In genomic region chr7:6338551-6339274, GRCh38 we compare ENCODE assay signal across 27 cellular contexts. TPM values are rescaled to one million over a fixed set of nuclear protein-coding genes. Genes with fewer than 3 reads are reported as not detected.
DNase-seq lines count a peak whose midpoint lies in the region; ATAC-seq and TF ChIP-seq lines count a peak whose summit lies in the region.
"Had no signal": no experiment of that assay in that cellular context is flagged by ENCODE, and none has a peak within 500 bp of the region (broad histone marks: within the 10 kb centered on the region; RNA-seq: fewer than 3 reads in every experiment).

No MANE protein-coding gene starts in this region.

- POLR2A ChIA-PET in activated CD8-positive, alpha-beta T cell treated with anti-CD3 and anti-CD28 coated beads, Interleukin-2, amount 10 ng/mL, durations not matched to agents 7 days and 5 days (lab: Charles Lee), result no interaction called here
- POLR2A ChIA-PET in activated CD8-positive, alpha-beta T cell treated with anti-CD3 and anti-CD28 coated beads for 36 hours (lab: Charles Lee), result no interaction called here
- POLR2A ChIA-PET in CD4-positive, alpha-beta T cell (lab: Charles Lee), result no interaction called here

- TF ChIP-seq POLR2A in thyroid gland (IDR thresholded peaks at IDR 0.05) (peak in 1 of 2 donors; percentile 22), adrenal gland (IDR thresholded peaks at IDR 0.05) (no peak)

- DNase-seq in activated CD8-positive, alpha-beta T cell treated with anti-CD3 and anti-CD28 coated beads, Interleukin-2, amount 10 ng/mL, durations not matched to agents 7 days and 5 days, result no peak
- DNase-seq in activated CD8-positive, alpha-beta T cell treated with anti-CD3 and anti-CD28 coated beads for 36 hours, result no peak
- DNase-seq in Right ventricle myocardium superior (peak; percentile 50), mesothelial cell of epicardium (ENCODE audit: low spot score in 2 of 2, unreplicated experiment in 2 of 2) (no peak), thyroid gland (peak; percentile 87 to 89), adrenal gland (no peak)
- no peak for DNase-seq in CD4-positive, alpha-beta T cell
- DNase-seq: 8988T; activated CD4-positive, alpha-beta T cell treated with anti-CD3 and anti-CD28 coated beads for 4 hours; activated effector memory CD4-positive, alpha-beta T cell treated with anti-CD3 and anti-CD28 coated beads, Interleukin-2, amount 50 U/mL, for 16 hours; activated T-cell treated with anti-CD3 and anti-CD28 coated beads, Interleukin-2, amount 50 U/mL, for 1 hour; CD8-positive, alpha-beta T cell; DMS 273 treated with DMSO at 0.1 percent for 48 hours; glutamatergic neuron; NCI-H2029 treated with DMSO at 0.1 percent for 48 hours; NCI-H345; NCI-H748 treated with DMSO at 0.1 percent for 48 hours; SK-N-SH; stimulated activated naive CD8-positive, alpha-beta T cell treated with anti-CD3 and anti-CD28 coated beads, Interleukin-15, Interleukin-2, amounts not matched to agents 100 U/mL and 50 U/mL, for 24 hours had no signal

- no peaks in the 10 kb centered on the region for H3K36me3 ChIP-seq in thyroid gland
- H3K36me3 ChIP-seq in adrenal gland (replicated peaks in 1 of 2), result no peaks in the 10 kb centered on the region
- H3K36me3 ChIP-seq: HAP-1, neural progenitor cell, prostate gland, thoracic aorta had no signal

- H3K27me3 Mint-ChIP-seq in activated CD8-positive, alpha-beta T cell treated with anti-CD3 and anti-CD28 coated beads, Interleukin-2, amount 10 ng/mL, durations not matched to agents 7 days and 5 days (ENCODE audit: low read depth), result no peaks in the 10 kb centered on the region
- no peaks in the 10 kb centered on the region for H3K27me3 Mint-ChIP-seq in activated CD8-positive, alpha-beta T cell treated with anti-CD3 and anti-CD28 coated beads for 36 hours
- H3K27me3 Mint-ChIP-seq in mesothelial cell of epicardium (ENCODE audit: low read depth), result no peaks in the 10 kb centered on the region
- H3K27me3 Mint-ChIP-seq in CD4-positive, alpha-beta T cell, result no peaks in the 10 kb centered on the region
- H3K27me3 Mint-ChIP-seq: IgD-negative memory B cell had no signal

- no peak overlapping the region for H3K4me3 ChIP-seq in thyroid gland (replicated peaks in 1 of 3)
- no peak overlapping the region for H3K4me3 ChIP-seq in adrenal gland
- H3K4me3 ChIP-seq: HAP-1, neural progenitor cell, prostate gland, thoracic aorta had no signal

- CTCF ChIA-PET in activated CD8-positive, alpha-beta T cell treated with anti-CD3 and anti-CD28 coated beads, Interleukin-2, amount 10 ng/mL, durations not matched to agents 7 days and 5 days (lab: Charles Lee), result interaction anchor here (1.4 kb wide), 1 partner anchor 16 kb away, joined by 3 read pairs; no protein-coding TSS in a partner anchor
- CTCF ChIA-PET in activated CD8-positive, alpha-beta T cell treated with anti-CD3 and anti-CD28 coated beads for 36 hours (lab: Charles Lee), result interaction anchor here (1.1 to 1.6 kb wide), 4 partner anchors 8 to 16 kb away, joined by 3 to 4 read pairs (median 4); no protein-coding TSS in a partner anchor
- CTCF ChIA-PET in CD4-positive, alpha-beta T cell (lab: Charles Lee), result no interaction called here

- no peaks in the 10 kb centered on the region for H3K27me3 ChIP-seq in thyroid gland
- H3K27me3 ChIP-seq in adrenal gland, result no peaks in the 10 kb centered on the region
- H3K27me3 ChIP-seq in CD4-positive, alpha-beta T cell (ENCODE audit: control insufficient read depth, insufficient read depth, low read length), result no peaks in the 10 kb centered on the region
- H3K27me3 ChIP-seq: neural progenitor cell had no signal

- H3K4me3 Mint-ChIP-seq in activated CD8-positive, alpha-beta T cell treated with anti-CD3 and anti-CD28 coated beads, Interleukin-2, amount 10 ng/mL, durations not matched to agents 7 days and 5 days, result no peak overlapping the region
- H3K4me3 Mint-ChIP-seq in activated CD8-positive, alpha-beta T cell treated with anti-CD3 and anti-CD28 coated beads for 36 hours, result no peak overlapping the region
- H3K4me3 Mint-ChIP-seq in mesothelial cell of epicardium, result no peak overlapping the region
- H3K4me3 Mint-ChIP-seq in CD4-positive, alpha-beta T cell, result no peak overlapping the region
- H3K4me3 Mint-ChIP-seq: CD8-positive, alpha-beta T cell; IgD-negative memory B cell; neural progenitor cell; T-helper 2 cell treated with Interferon-gamma antibody and Interleukin-4, amounts not matched to agents 5 μg/mL and 100 μg/mL, for 36 hours had no signal

- H3K27ac ChIP-seq in thyroid gland (peak overlapping the region; percentile 76 to 94 (median 91)), adrenal gland (no peak overlapping the region)
- H3K27ac ChIP-seq in CD4-positive, alpha-beta T cell (ENCODE audit: low read depth, low read length), result no peak overlapping the region
- H3K27ac ChIP-seq: epithelial cell of prostate, neural progenitor cell, prostate gland had no signal

- TF ChIP-seq CTCF in activated CD8-positive, alpha-beta T cell treated with anti-CD3 and anti-CD28 coated beads for 36 hours (IDR thresholded peaks at IDR 0.05), result no peak
- TF ChIP-seq CTCF in mesothelial cell of epicardium (IDR thresholded peaks at IDR 0.05; ENCODE audit: unreplicated experiment) (no peak), thyroid gland (IDR thresholded peaks at IDR 0.05) (no peak), adrenal gland (IDR thresholded peaks at IDR 0.05) (no peak)
- no peak for TF ChIP-seq CTCF in CD4-positive, alpha-beta T cell (IDR thresholded peaks at IDR 0.05)

- H3K27ac Mint-ChIP-seq in activated CD8-positive, alpha-beta T cell treated with anti-CD3 and anti-CD28 coated beads, Interleukin-2, amount 10 ng/mL, durations not matched to agents 7 days and 5 days, result peak overlapping the region; percentile 1
- H3K27ac Mint-ChIP-seq in activated CD8-positive, alpha-beta T cell treated with anti-CD3 and anti-CD28 coated beads for 36 hours, result no peak overlapping the region
- peak overlapping the region; percentile 33 for H3K27ac Mint-ChIP-seq in mesothelial cell of epicardium
- H3K27ac Mint-ChIP-seq in CD4-positive, alpha-beta T cell, result no peak overlapping the region
- H3K27ac Mint-ChIP-seq: CD8-positive, alpha-beta T cell; neural progenitor cell; T-helper 2 cell treated with Interferon-gamma antibody and Interleukin-4, amounts not matched to agents 5 μg/mL and 100 μg/mL, for 36 hours had no signal

- intact Hi-C loops in activated CD8-positive, alpha-beta T cell treated with anti-CD3 and anti-CD28 coated beads for 36 hours (cut with micrococcal nuclease), result no loop called here
- intact Hi-C loops in Right ventricle myocardium superior (cut with DNase I), result no loop called here
- intact Hi-C loops in thyroid gland (cut with DNase I), result no loop called here
- intact Hi-C loops in adrenal gland (cut with DNase I), result no loop called here
- intact Hi-C loops in CD4-positive, alpha-beta T cell (cut with DNase I, micrococcal nuclease), result no loop called here

- H3K4me1 Mint-ChIP-seq in activated CD8-positive, alpha-beta T cell treated with anti-CD3 and anti-CD28 coated beads, Interleukin-2, amount 10 ng/mL, durations not matched to agents 7 days and 5 days (ENCODE audit: low read depth), result peaks cover 10% of the 10 kb centered on the region
- peaks cover 13% of the 10 kb centered on the region for H3K4me1 Mint-ChIP-seq in activated CD8-positive, alpha-beta T cell treated with anti-CD3 and anti-CD28 coated beads for 36 hours (ENCODE audit: low read depth)
- no peaks in the 10 kb centered on the region for H3K4me1 Mint-ChIP-seq in mesothelial cell of epicardium
- peaks cover 16% of the 10 kb centered on the region for H3K4me1 Mint-ChIP-seq in CD4-positive, alpha-beta T cell (ENCODE audit: low read depth)
- H3K4me1 Mint-ChIP-seq: neural progenitor cell had no signal

- H3K36me3 Mint-ChIP-seq in activated CD8-positive, alpha-beta T cell treated with anti-CD3 and anti-CD28 coated beads, Interleukin-2, amount 10 ng/mL, durations not matched to agents 7 days and 5 days (ENCODE audit: low read depth), result no peaks in the 10 kb centered on the region
- H3K36me3 Mint-ChIP-seq in activated CD8-positive, alpha-beta T cell treated with anti-CD3 and anti-CD28 coated beads for 36 hours (ENCODE audit: low read depth), result peaks cover 4% of the 10 kb centered on the region
- peaks cover 15% of the 10 kb centered on the region for H3K36me3 Mint-ChIP-seq in mesothelial cell of epicardium
- peaks cover 9% of the 10 kb centered on the region for H3K36me3 Mint-ChIP-seq in CD4-positive, alpha-beta T cell (ENCODE audit: low read depth)

- 44 to 46% methylated on average over 19 of the region's 19 CpGs for WGBS in thyroid gland, 2 donors
- 75 to 82% (median 77%) methylated on average over 11 to 19 of the region's 19 CpGs for WGBS in adrenal gland, 4 donors

- no peaks in the 10 kb centered on the region for H3K9me3 Mint-ChIP-seq in activated CD8-positive, alpha-beta T cell treated with anti-CD3 and anti-CD28 coated beads, Interleukin-2, amount 10 ng/mL, durations not matched to agents 7 days and 5 days (ENCODE audit: insufficient read depth)
- H3K9me3 Mint-ChIP-seq in activated CD8-positive, alpha-beta T cell treated with anti-CD3 and anti-CD28 coated beads for 36 hours, result no peaks in the 10 kb centered on the region
- H3K9me3 Mint-ChIP-seq in mesothelial cell of epicardium, result no peaks in the 10 kb centered on the region
- H3K9me3 Mint-ChIP-seq in CD4-positive, alpha-beta T cell, result no peaks in the 10 kb centered on the region
- H3K9me3 Mint-ChIP-seq: CD8-positive, alpha-beta T cell; IgD-negative memory B cell; neural progenitor cell; T-helper 2 cell treated with Interferon-gamma antibody and Interleukin-4, amounts not matched to agents 5 μg/mL and 100 μg/mL, for 36 hours had no signal

- H3K9me3 ChIP-seq in thyroid gland, result no peaks in the 10 kb centered on the region
- H3K9me3 ChIP-seq in adrenal gland (replicated peaks in 1 of 3), result no peaks in the 10 kb centered on the region
- no peaks in the 10 kb centered on the region for H3K9me3 ChIP-seq in CD4-positive, alpha-beta T cell (ENCODE audit: control insufficient read depth, low read length)
- H3K9me3 ChIP-seq: HAP-1, prostate gland, SK-N-SH, thoracic aorta had no signal

- ATAC-seq in activated CD8-positive, alpha-beta T cell treated with anti-CD3 and anti-CD28 coated beads, Interleukin-2, amount 10 ng/mL, durations not matched to agents 7 days and 5 days, result no peak
- no peak for ATAC-seq in activated CD8-positive, alpha-beta T cell treated with anti-CD3 and anti-CD28 coated beads for 36 hours
- ATAC-seq in Right ventricle myocardium superior (ENCODE audit: poor library complexity) (peak; percentile 93), GM18502 (IDR thresholded peaks at IDR 0.05; ENCODE audit: poor library complexity, unreplicated experiment) (no peak)
- ATAC-seq in CD4-positive, alpha-beta T cell (ENCODE audit: poor library complexity), result no peak
- ATAC-seq: CD8-positive, alpha-beta T cell; stimulated activated naive CD8-positive, alpha-beta T cell treated with anti-CD3 and anti-CD28 coated beads, Interleukin-15, Interleukin-2, amounts not matched to agents 100 U/mL and 50 U/mL, for 24 hours had no signal

- peaks cover 15 to 29% of the 10 kb centered on the region in 2 donors for H3K4me1 ChIP-seq in thyroid gland
- no peaks in the 10 kb centered on the region for H3K4me1 ChIP-seq in adrenal gland (replicated peaks in 1 of 2)
- H3K4me1 ChIP-seq: HAP-1, neural progenitor cell, prostate gland had no signal

RNA-seq across cellular contexts. Expression of gene FAM220A, which starts 10.1 kb away (rescaled TPM):
- total RNA-seq in activated CD8-positive, alpha-beta T cell treated with anti-CD3 and anti-CD28 coated beads, Interleukin-2, amount 10 ng/mL, durations not matched to agents 7 days and 5 days, result 10 to 100 TPM; 11.6 to 16.7 TPM
- 10 to 100 TPM; 10.7 to 11.3 TPM for total RNA-seq in activated CD8-positive, alpha-beta T cell treated with anti-CD3 and anti-CD28 coated beads for 36 hours
- total RNA-seq in Right ventricle myocardium superior, result 31.8 TPM
- total RNA-seq in mesothelial cell of epicardium, result 21.6 to 30.4 TPM (median 21.7 TPM) in 3 replicates
- total RNA-seq in thyroid gland, result 10 to 100 TPM; 14.3 to 26.6 (median 20.8) TPM
- total RNA-seq in adrenal gland, result 10 to 100 TPM; 12.7 to 17.0 (median 14.5) TPM
- 10 to 100 TPM in 1 of 3 donors, 1 to 10 TPM in 2; 4.5 to 15.9 (median 6.0) TPM for polyA plus RNA-seq in adrenal gland
- 10 to 100 TPM in 1 of 2 experiments, 1 to 10 TPM in 1; 8.6 to 11.0 TPM for total RNA-seq in CD4-positive, alpha-beta T cell

RNA-seq across cellular contexts. Expression of gene RAC1, which starts 35.6 kb away (rescaled TPM):
- 100 to 1,000 TPM; 182 to 186 TPM for total RNA-seq in activated CD8-positive, alpha-beta T cell treated with anti-CD3 and anti-CD28 coated beads, Interleukin-2, amount 10 ng/mL, durations not matched to agents 7 days and 5 days
- 100 to 1,000 TPM; 143 to 152 TPM for total RNA-seq in activated CD8-positive, alpha-beta T cell treated with anti-CD3 and anti-CD28 coated beads for 36 hours
- total RNA-seq in Right ventricle myocardium superior, result 124 TPM
- 213 to 221 TPM (median 214 TPM) in 3 replicates for total RNA-seq in mesothelial cell of epicardium
- total RNA-seq in thyroid gland, result 100 to 1,000 TPM; 141 to 284 (median 180) TPM
- 100 to 1,000 TPM; 129 to 243 (median 188) TPM for total RNA-seq in adrenal gland
- 100 to 1,000 TPM; 208 to 397 (median 296) TPM for polyA plus RNA-seq in adrenal gland
- total RNA-seq in CD4-positive, alpha-beta T cell, result 10 to 100 TPM; 57.6 to 66.4 TPM

Comparison
In these comparisons a context has a peak if more than half of its experiments do, and no peak if none do; other contexts are left out.
1. H3K27ac Mint-ChIP-seq: peak in activated CD8-positive, alpha-beta T cell treated with anti-CD3 and anti-CD28 coated beads, Interleukin-2, amount 10 ng/mL, durations not matched to agents 7 days and 5 days (single experiment) and mesothelial cell of epicardium (single experiment); none in activated CD8-positive, alpha-beta T cell treated with anti-CD3 and anti-CD28 coated beads for 36 hours (single experiment) and CD4-positive, alpha-beta T cell (single experiment).
2. DNase-seq: peak in Right ventricle myocardium superior (single experiment) and thyroid gland (2 of 2); none in activated CD8-positive, alpha-beta T cell treated with anti-CD3 and anti-CD28 coated beads, Interleukin-2, amount 10 ng/mL, durations not matched to agents 7 days and 5 days (single experiment), activated CD8-positive, alpha-beta T cell treated with anti-CD3 and anti-CD28 coated beads for 36 hours (single experiment), mesothelial cell of epicardium (0 of 2), adrenal gland (0 of 7) and CD4-positive, alpha-beta T cell (0 of 10).
3. H3K27ac ChIP-seq: peak in thyroid gland (3 of 3); none in adrenal gland (0 of 5) and CD4-positive, alpha-beta T cell (single experiment).